In genomic region chr7:135391514-135391913, GRCh38 we compare ENCODE assay signal across 27 cellular contexts.
"Had no signal": no experiment of that assay in that cellular context is flagged by ENCODE, and none has a peak within 500 bp of the region (broad histone marks: within the 10 kb centered on the region; RNA-seq: fewer than 3 reads in every experiment).

No MANE protein-coding gene starts in this region.

- H3K27ac ChIP-seq: hepatocyte, lower lobe of right lung, ovary, right atrium auricular region, sigmoid colon, spleen, suprapubic skin, thoracic aorta, tibial artery, upper lobe of right lung had no signal

- DNase-seq: kidney glomerular epithelial cell; left cardiac atrium; lower lobe of right lung; mammary epithelial cell; mesendoderm; naive thymus-derived CD4-positive, alpha-beta T cell; ovary; sigmoid colon; spleen; stimulated activated CD4-positive, alpha-beta T cell treated with anti-CD3 and anti-CD28 coated beads, Interleukin-4, amount 100 ng/mL, for 24 hours; stimulated activated naive CD4-positive, alpha-beta T cell; tibial artery; trophoblast cell; upper lobe of right lung had no signal

- H3K9me3 Mint-ChIP-seq: mesothelial cell of epicardium; naive thymus-derived CD4-positive, alpha-beta T cell; natural killer cell treated with Interleukin-12 subunit alpha and Interleukin-12 subunit beta and Interleukin-15 and Interleukin-18, amount 100 ng/mL, for 72 hours; stimulated activated effector memory CD8-positive, alpha-beta T cell treated with anti-CD3 and anti-CD28 coated beads, Interleukin-12 subunit alpha, Interleukin-12 subunit beta, amount 100 ng/mL, for 72 hours; stimulated activated naive CD8-positive, alpha-beta T cell treated with anti-CD3 and anti-CD28 coated beads, Interleukin-15, Interleukin-2, amounts not matched to agents 100 ng/mL and 50 ng/mL, for 24 hours had no signal

- FAIRE-seq: keratinocyte, small intestine, urothelium cell line had no signal

- H3K4me3 ChIP-seq: hepatocyte, lower lobe of right lung, ovary, right atrium auricular region, sigmoid colon, spleen, suprapubic skin, thoracic aorta, tibial artery, upper lobe of right lung had no signal

- H3K4me1 ChIP-seq: lower lobe of right lung, suprapubic skin, upper lobe of right lung had no signal

- H3K4me3 Mint-ChIP-seq: mesothelial cell of epicardium; naive thymus-derived CD4-positive, alpha-beta T cell; natural killer cell treated with Interleukin-12 subunit alpha and Interleukin-12 subunit beta and Interleukin-15 and Interleukin-18, amount 100 ng/mL, for 72 hours; stimulated activated effector memory CD8-positive, alpha-beta T cell treated with anti-CD3 and anti-CD28 coated beads, Interleukin-12 subunit alpha, Interleukin-12 subunit beta, amount 100 ng/mL, for 72 hours; stimulated activated naive CD8-positive, alpha-beta T cell treated with anti-CD3 and anti-CD28 coated beads, Interleukin-15, Interleukin-2, amounts not matched to agents 100 ng/mL and 50 ng/mL, for 24 hours had no signal

- H3K27ac Mint-ChIP-seq: mesothelial cell of epicardium; natural killer cell treated with Interleukin-12 subunit alpha and Interleukin-12 subunit beta and Interleukin-15 and Interleukin-18, amount 100 ng/mL, for 72 hours; progenitor cell of endocrine pancreas; stimulated activated effector memory CD8-positive, alpha-beta T cell treated with anti-CD3 and anti-CD28 coated beads, Interleukin-12 subunit alpha, Interleukin-12 subunit beta, amount 100 ng/mL, for 72 hours; stimulated activated naive CD8-positive, alpha-beta T cell treated with anti-CD3 and anti-CD28 coated beads, Interleukin-15, Interleukin-2, amounts not matched to agents 100 ng/mL and 50 ng/mL, for 24 hours had no signal

- H3K4me2 ChIP-seq: hepatocyte had no signal

- ATAC-seq: left cardiac atrium; left lobe of liver; lower lobe of right lung; naive thymus-derived CD4-positive, alpha-beta T cell; natural killer cell treated with Interleukin-12 subunit alpha and Interleukin-12 subunit beta and Interleukin-15 and Interleukin-18, amount 100 ng/mL, for 72 hours; stimulated activated effector memory CD8-positive, alpha-beta T cell treated with anti-CD3 and anti-CD28 coated beads, Interleukin-12 subunit alpha, Interleukin-12 subunit beta, amount 100 ng/mL, for 72 hours; upper lobe of right lung had no signal

- H3K9me3 ChIP-seq: lower lobe of right lung, ovary, right atrium auricular region, sigmoid colon, spleen, suprapubic skin, thoracic aorta, tibial artery, upper lobe of right lung had no signal

- H3K27me3 Mint-ChIP-seq: naive thymus-derived CD4-positive, alpha-beta T cell; natural killer cell treated with Interleukin-12 subunit alpha and Interleukin-12 subunit beta and Interleukin-15 and Interleukin-18, amount 100 ng/mL, for 72 hours; progenitor cell of endocrine pancreas; stimulated activated naive CD8-positive, alpha-beta T cell treated with anti-CD3 and anti-CD28 coated beads, Interleukin-15, Interleukin-2, amounts not matched to agents 100 ng/mL and 50 ng/mL, for 24 hours had no signal
